1 cellular context compared by ENCODE assay signal in the genomic region with DNA sequence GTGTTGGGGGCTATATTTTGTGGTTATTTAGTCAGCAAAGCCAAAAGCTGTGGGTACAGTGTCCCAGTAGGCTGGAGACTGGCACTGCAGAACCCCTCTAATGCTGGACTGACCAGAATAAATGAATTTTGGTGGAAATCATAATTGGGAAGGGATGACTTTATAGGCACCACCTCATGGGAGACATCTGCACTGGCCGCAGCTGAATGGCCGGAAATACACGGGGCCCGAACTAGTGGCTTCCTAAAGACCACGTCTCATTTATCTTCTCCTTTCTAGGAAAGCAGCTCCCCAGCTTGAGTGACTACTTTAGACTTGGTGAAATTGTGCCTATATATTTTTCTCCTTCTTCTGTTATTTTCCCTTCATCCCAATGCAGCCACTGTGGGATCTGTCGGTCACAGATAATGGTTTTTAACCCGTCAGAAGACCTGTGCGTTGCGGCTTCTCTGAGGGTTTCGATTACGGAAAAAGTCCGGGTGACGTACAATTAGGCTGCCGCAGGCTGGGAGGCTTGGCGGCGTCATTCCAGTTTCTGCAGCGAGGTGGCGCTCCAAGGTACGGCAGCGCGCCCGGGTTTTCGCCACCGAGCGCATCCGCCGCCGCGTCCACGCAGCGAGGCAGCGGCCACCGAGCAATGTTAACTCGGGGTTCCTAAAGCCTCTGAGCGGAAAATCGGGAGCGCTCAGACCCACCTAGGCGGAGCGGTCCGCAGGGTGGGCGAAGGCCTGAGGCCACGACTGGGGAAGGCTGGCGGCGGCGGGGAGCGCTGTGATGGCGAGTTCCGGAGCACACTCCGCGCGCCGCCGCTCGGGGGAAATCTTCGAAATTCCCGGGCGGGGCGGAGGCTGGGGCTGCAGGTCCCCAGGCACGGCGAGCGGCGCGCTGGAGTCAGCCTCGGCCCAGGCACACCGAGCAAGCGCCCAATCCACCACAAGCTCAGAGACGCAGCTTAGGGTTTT.
TF ChIP-seq lines count a peak whose summit lies in the region.

No MANE protein-coding gene starts in this region.

TF ChIP-seq in HepG2, 621 proteins besides CTCF, POLR2A, EP300 and RAD21 (continued from another document and continues in another):
- TF ChIP-seq, protein P1, sequence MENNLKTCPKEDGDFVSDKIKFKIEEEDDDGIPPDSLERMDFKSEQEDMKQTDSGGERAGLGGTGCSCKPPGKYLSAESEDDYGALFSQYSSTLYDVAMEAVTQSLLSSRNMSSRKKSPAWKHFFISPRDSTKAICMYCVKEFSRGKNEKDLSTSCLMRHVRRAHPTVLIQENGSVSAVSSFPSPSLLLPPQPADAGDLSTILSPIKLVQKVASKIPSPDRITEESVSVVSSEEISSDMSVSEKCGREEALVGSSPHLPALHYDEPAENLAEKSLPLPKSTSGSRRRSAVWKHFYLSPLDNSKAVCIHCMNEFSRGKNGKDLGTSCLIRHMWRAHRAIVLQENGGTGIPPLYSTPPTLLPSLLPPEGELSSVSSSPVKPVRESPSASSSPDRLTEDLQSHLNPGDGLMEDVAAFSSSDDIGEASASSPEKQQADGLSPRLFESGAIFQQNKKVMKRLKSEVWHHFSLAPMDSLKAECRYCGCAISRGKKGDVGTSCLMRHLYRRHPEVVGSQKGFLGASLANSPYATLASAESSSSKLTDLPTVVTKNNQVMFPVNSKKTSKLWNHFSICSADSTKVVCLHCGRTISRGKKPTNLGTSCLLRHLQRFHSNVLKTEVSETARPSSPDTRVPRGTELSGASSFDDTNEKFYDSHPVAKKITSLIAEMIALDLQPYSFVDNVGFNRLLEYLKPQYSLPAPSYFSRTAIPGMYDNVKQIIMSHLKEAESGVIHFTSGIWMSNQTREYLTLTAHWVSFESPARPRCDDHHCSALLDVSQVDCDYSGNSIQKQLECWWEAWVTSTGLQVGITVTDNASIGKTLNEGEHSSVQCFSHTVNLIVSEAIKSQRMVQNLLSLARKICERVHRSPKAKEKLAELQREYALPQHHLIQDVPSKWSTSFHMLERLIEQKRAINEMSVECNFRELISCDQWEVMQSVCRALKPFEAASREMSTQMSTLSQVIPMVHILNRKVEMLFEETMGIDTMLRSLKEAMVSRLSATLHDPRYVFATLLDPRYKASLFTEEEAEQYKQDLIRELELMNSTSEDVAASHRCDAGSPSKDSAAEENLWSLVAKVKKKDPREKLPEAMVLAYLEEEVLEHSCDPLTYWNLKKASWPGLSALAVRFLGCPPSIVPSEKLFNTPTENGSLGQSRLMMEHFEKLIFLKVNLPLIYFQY (CRISPR knock-in tag; IDR thresholded peaks at IDR 0.05; ENCODE audit: borderline replicate concordance): no peak
- TF ChIP-seq, protein P2, sequence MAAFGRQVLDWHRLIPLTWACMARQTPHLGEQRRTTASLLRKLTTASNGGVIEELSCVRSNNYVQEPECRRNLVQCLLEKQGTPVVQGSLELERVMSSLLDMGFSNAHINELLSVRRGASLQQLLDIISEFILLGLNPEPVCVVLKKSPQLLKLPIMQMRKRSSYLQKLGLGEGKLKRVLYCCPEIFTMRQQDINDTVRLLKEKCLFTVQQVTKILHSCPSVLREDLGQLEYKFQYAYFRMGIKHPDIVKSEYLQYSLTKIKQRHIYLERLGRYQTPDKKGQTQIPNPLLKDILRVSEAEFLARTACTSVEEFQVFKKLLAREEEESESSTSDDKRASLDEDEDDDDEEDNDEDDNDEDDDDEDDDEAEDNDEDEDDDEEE (CRISPR knock-in tag; IDR thresholded peaks at IDR 0.05): no peak
- TF ChIP-seq ZNF720 (CRISPR knock-in tag; IDR thresholded peaks at IDR 0.05) (no peak), SRF (IDR thresholded peaks at IDR 0.05; ENCODE audit: low read depth, low read length) (no peak), AHR (CRISPR knock-in tag; IDR thresholded peaks at IDR 0.05) (no peak), JUND (CRISPR knock-in tag; IDR thresholded peaks at IDR 0.05) (no peak), TP53 (CRISPR knock-in tag; conservative IDR thresholded peaks at IDR 0.05) (no peak), MYC (CRISPR knock-in tag; IDR thresholded peaks at IDR 0.05; ENCODE audit: borderline replicate concordance) (peak; percentile 65; the same call in 1 of the 2 replicates), MEIS1 (CRISPR knock-in tag; IDR thresholded peaks at IDR 0.05; ENCODE audit: borderline replicate concordance) (no peak), ZNF644 (CRISPR knock-in tag; IDR thresholded peaks at IDR 0.05; ENCODE audit: low read depth) (no peak), POGZ (CRISPR knock-in tag; IDR thresholded peaks at IDR 0.05) (peak; percentile 77), SMARCE1 (IDR thresholded peaks at IDR 0.05; ENCODE audit: borderline replicate concordance) (no peak), ZNF333 (CRISPR knock-in tag; IDR thresholded peaks at IDR 0.05; ENCODE audit: borderline replicate concordance) (peak; percentile 65; the same call in 1 of the 2 replicates), ELF1 (CRISPR knock-in tag; IDR thresholded peaks at IDR 0.05) (no peak; the same call in 1 of the 2 replicates), ZNF30 (CRISPR knock-in tag; IDR thresholded peaks at IDR 0.05) (no peak), HNRNPK (IDR thresholded peaks at IDR 0.05; ENCODE audit: low read depth, low read length, poor library complexity, severe bottlenecking) (no peak), ZNF777 (CRISPR knock-in tag; IDR thresholded peaks at IDR 0.05) (no peak), IKZF1 (IDR thresholded peaks at IDR 0.05) (no peak), MAZ (IDR thresholded peaks at IDR 0.05; ENCODE audit: borderline replicate concordance, low read depth, low read length) (no peak), MAZ (CRISPR knock-in tag; IDR thresholded peaks at IDR 0.05; ENCODE audit: low read depth) (0 out of 2 replicates have a peak, but pooled peaks have one; percentile 41), ZNF782 (CRISPR knock-in tag; IDR thresholded peaks at IDR 0.05; ENCODE audit: borderline replicate concordance) (peak; percentile 62; the same call in 1 of the 2 replicates), AKAP8 (CRISPR knock-in tag; IDR thresholded peaks at IDR 0.05) (no peak), PHF8 (CRISPR knock-in tag; IDR thresholded peaks at IDR 0.05) (peak; percentile 75), PRPF4 (IDR thresholded peaks at IDR 0.05; ENCODE audit: low read depth, low read length, poor library complexity, severe bottlenecking) (no peak), NCOA1 (CRISPR knock-in tag; IDR thresholded peaks at IDR 0.05) (no peak), ZNF431 (CRISPR knock-in tag; IDR thresholded peaks at IDR 0.05; ENCODE audit: borderline replicate concordance, low read depth) (no peak; the same call in 1 of the 2 replicates), HOXA3 (CRISPR knock-in tag; IDR thresholded peaks at IDR 0.05) (peak; percentile 78; the same call in 1 of the 2 replicates), KLF11 (CRISPR knock-in tag; IDR thresholded peaks at IDR 0.05) (0 out of 2 replicates have a peak, but pooled peaks have one; percentile 38), ZNF552 (CRISPR knock-in tag; IDR thresholded peaks at IDR 0.05; ENCODE audit: borderline replicate concordance) (peak; percentile 72; the same call in 1 of the 2 replicates), ZMYM4 (CRISPR knock-in tag; IDR thresholded peaks at IDR 0.05) (peak; percentile 77), PHF21A (CRISPR knock-in tag; IDR thresholded peaks at IDR 0.05) (peak; percentile 70), SYNCRIP (IDR thresholded peaks at IDR 0.05; ENCODE audit: insufficient read depth, low read depth, low read length) (no peak), ZNF550 (CRISPR knock-in tag; IDR thresholded peaks at IDR 0.05; ENCODE audit: borderline replicate concordance) (no peak)
- TF ChIP-seq, protein P3, sequence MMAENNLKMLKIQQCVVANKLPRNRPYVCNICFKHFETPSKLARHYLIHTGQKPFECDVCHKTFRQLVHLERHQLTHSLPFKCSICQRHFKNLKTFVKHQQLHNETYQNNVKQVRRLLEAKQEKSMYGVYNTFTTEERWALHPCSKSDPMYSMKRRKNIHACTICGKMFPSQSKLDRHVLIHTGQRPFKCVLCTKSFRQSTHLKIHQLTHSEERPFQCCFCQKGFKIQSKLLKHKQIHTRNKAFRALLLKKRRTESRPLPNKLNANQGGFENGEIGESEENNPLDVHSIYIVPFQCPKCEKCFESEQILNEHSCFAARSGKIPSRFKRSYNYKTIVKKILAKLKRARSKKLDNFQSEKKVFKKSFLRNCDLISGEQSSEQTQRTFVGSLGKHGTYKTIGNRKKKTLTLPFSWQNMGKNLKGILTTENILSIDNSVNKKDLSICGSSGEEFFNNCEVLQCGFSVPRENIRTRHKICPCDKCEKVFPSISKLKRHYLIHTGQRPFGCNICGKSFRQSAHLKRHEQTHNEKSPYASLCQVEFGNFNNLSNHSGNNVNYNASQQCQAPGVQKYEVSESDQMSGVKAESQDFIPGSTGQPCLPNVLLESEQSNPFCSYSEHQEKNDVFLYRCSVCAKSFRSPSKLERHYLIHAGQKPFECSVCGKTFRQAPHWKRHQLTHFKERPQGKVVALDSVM (CRISPR knock-in tag; IDR thresholded peaks at IDR 0.05): 0 out of 2 replicates have a peak, but pooled peaks have one; percentile 28
- TF ChIP-seq, protein P4, sequence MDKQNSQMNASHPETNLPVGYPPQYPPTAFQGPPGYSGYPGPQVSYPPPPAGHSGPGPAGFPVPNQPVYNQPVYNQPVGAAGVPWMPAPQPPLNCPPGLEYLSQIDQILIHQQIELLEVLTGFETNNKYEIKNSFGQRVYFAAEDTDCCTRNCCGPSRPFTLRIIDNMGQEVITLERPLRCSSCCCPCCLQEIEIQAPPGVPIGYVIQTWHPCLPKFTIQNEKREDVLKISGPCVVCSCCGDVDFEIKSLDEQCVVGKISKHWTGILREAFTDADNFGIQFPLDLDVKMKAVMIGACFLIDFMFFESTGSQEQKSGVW (CRISPR knock-in tag; IDR thresholded peaks at IDR 0.05; ENCODE audit: borderline replicate concordance): no peak
- TF ChIP-seq, protein P5, sequence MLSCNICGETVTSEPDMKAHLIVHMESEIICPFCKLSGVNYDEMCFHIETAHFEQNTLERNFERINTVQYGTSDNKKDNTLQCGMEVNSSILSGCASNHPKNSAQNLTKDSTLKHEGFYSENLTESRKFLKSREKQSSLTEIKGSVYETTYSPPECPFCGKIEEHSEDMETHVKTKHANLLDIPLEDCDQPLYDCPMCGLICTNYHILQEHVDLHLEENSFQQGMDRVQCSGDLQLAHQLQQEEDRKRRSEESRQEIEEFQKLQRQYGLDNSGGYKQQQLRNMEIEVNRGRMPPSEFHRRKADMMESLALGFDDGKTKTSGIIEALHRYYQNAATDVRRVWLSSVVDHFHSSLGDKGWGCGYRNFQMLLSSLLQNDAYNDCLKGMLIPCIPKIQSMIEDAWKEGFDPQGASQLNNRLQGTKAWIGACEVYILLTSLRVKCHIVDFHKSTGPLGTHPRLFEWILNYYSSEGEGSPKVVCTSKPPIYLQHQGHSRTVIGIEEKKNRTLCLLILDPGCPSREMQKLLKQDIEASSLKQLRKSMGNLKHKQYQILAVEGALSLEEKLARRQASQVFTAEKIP (CRISPR knock-in tag; IDR thresholded peaks at IDR 0.05; ENCODE audit: borderline replicate concordance): no peak
- TF ChIP-seq, protein P6, sequence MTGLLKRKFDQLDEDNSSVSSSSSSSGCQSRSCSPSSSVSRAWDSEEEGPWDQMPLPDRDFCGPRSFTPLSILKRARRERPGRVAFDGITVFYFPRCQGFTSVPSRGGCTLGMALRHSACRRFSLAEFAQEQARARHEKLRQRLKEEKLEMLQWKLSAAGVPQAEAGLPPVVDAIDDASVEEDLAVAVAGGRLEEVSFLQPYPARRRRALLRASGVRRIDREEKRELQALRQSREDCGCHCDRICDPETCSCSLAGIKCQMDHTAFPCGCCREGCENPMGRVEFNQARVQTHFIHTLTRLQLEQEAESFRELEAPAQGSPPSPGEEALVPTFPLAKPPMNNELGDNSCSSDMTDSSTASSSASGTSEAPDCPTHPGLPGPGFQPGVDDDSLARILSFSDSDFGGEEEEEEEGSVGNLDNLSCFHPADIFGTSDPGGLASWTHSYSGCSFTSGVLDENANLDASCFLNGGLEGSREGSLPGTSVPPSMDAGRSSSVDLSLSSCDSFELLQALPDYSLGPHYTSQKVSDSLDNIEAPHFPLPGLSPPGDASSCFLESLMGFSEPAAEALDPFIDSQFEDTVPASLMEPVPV (CRISPR knock-in tag; IDR thresholded peaks at IDR 0.05): peak; percentile 41; the same call in 1 of the 2 replicates
- TF ChIP-seq, protein P7, sequence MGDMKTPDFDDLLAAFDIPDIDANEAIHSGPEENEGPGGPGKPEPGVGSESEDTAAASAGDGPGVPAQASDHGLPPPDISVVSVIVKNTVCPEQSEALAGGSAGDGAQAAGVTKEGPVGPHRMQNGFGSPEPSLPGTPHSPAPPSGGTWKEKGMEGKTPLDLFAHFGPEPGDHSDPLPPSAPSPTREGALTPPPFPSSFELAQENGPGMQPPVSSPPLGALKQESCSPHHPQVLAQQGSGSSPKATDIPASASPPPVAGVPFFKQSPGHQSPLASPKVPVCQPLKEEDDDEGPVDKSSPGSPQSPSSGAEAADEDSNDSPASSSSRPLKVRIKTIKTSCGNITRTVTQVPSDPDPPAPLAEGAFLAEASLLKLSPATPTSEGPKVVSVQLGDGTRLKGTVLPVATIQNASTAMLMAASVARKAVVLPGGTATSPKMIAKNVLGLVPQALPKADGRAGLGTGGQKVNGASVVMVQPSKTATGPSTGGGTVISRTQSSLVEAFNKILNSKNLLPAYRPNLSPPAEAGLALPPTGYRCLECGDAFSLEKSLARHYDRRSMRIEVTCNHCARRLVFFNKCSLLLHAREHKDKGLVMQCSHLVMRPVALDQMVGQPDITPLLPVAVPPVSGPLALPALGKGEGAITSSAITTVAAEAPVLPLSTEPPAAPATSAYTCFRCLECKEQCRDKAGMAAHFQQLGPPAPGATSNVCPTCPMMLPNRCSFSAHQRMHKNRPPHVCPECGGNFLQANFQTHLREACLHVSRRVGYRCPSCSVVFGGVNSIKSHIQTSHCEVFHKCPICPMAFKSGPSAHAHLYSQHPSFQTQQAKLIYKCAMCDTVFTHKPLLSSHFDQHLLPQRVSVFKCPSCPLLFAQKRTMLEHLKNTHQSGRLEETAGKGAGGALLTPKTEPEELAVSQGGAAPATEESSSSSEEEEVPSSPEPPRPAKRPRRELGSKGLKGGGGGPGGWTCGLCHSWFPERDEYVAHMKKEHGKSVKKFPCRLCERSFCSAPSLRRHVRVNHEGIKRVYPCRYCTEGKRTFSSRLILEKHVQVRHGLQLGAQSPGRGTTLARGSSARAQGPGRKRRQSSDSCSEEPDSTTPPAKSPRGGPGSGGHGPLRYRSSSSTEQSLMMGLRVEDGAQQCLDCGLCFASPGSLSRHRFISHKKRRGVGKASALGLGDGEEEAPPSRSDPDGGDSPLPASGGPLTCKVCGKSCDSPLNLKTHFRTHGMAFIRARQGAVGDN (CRISPR knock-in tag; IDR thresholded peaks at IDR 0.05): peak; percentile 89
- TF ChIP-seq, protein P8, sequence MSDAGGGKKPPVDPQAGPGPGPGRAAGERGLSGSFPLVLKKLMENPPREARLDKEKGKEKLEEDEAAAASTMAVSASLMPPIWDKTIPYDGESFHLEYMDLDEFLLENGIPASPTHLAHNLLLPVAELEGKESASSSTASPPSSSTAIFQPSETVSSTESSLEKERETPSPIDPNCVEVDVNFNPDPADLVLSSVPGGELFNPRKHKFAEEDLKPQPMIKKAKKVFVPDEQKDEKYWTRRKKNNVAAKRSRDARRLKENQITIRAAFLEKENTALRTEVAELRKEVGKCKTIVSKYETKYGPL (CRISPR knock-in tag; IDR thresholded peaks at IDR 0.05): no peak
- TF ChIP-seq, protein P9, sequence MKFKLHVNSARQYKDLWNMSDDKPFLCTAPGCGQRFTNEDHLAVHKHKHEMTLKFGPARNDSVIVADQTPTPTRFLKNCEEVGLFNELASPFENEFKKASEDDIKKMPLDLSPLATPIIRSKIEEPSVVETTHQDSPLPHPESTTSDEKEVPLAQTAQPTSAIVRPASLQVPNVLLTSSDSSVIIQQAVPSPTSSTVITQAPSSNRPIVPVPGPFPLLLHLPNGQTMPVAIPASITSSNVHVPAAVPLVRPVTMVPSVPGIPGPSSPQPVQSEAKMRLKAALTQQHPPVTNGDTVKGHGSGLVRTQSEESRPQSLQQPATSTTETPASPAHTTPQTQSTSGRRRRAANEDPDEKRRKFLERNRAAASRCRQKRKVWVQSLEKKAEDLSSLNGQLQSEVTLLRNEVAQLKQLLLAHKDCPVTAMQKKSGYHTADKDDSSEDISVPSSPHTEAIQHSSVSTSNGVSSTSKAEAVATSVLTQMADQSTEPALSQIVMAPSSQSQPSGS (CRISPR knock-in tag; IDR thresholded peaks at IDR 0.05): peak; percentile 59; the same call in 1 of the 2 replicates
